ENCODE assay signal across 29 cellular contexts in the genomic region with DNA sequence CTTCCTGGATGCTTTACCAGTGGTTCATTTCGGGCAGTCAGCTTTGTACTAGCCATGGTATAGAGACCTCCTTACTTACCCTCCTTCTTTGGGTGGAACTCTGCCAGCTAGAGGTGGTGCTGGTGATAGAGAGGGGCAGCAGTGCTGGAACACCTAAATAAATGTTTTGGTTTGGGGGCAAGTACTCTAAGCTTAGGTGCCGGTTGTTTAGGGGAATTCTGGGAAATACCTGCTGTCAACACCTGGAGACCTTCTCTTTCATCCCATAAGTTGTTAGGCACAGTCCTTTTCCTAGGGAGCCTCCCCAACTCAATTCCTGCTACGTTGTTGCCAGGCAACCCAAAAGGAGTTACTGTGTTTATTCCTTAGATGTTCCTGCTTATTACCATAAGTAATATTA. TPM values are rescaled to one million over a fixed set of nuclear protein-coding genes. Genes with fewer than 3 reads are reported as not detected.
DNase-seq lines count a peak whose midpoint lies in the region; ATAC-seq, FAIRE-seq and TF ChIP-seq lines count a peak whose summit lies in the region.
"Had no signal": no experiment of that assay in that cellular context is flagged by ENCODE, and none has a peak within 500 bp of the region (broad histone marks: within the 10 kb centered on the region; RNA-seq: fewer than 3 reads in every experiment).

No MANE protein-coding gene starts in this region.

- H3K36me3 ChIP-seq in HCT116 (ENCODE audit: control insufficient read depth in 1 of 2, insufficient read depth in 2 of 2, low read length in 2 of 2), result no peaks in the 10 kb centered on the region
- H3K36me3 ChIP-seq in K562 (ENCODE audit: control insufficient read depth, insufficient read depth, low read length), result no peaks in the 10 kb centered on the region
- no peaks in the 10 kb centered on the region for H3K36me3 ChIP-seq in endodermal cell (ENCODE audit: control insufficient read depth, insufficient read depth, low read length)
- no peaks in the 10 kb centered on the region for H3K36me3 ChIP-seq in transverse colon
- H3K36me3 ChIP-seq: BE2C, BLaER1 had no signal

- H3K9me3 ChIP-seq in HCT116 (ENCODE audit: control insufficient read depth in 1 of 2, insufficient read depth in 1 of 2, low read depth in 1 of 2, low read length in 2 of 2) (no peaks in the 10 kb centered on the region; a peak in 1 of 4 replicates), K562 (replicated peaks; ENCODE audit: control insufficient read depth, insufficient read depth, low read depth, low read length) (no peaks in the 10 kb centered on the region), endodermal cell (ENCODE audit: control insufficient read depth, low read length) (no peaks in the 10 kb centered on the region), transverse colon (no peaks in the 10 kb centered on the region)
- H3K9me3 ChIP-seq: BE2C, BLaER1 had no signal

- H3K4me3 Mint-ChIP-seq in endodermal cell, result no peak overlapping the region
- H3K4me3 Mint-ChIP-seq in mesothelial cell of epicardium, result no peak overlapping the region
- H3K4me3 Mint-ChIP-seq: CD14-positive monocyte; CD4-positive, alpha-beta memory T cell; CD4-positive, CD25-positive, alpha-beta regulatory T cell; CD8-positive, alpha-beta memory T cell had no signal

- no peak overlapping the region for H3K9ac ChIP-seq in HCT116 (ENCODE audit: low read length)
- H3K9ac ChIP-seq in K562 (ENCODE audit: insufficient read depth in 1 of 2, low read depth in 2 of 2, low read length in 2 of 2), result no peak overlapping the region
- no peak overlapping the region for H3K9ac ChIP-seq in endodermal cell (ENCODE audit: extremely low read depth, low read length, poor library complexity, severe bottlenecking)
- H3K9ac ChIP-seq: BLaER1 had no signal

- DNase-seq in HCT116 (ENCODE audit: low read depth, low spot score) (no peak), K562 (ENCODE audit: extremely low read depth in 1 of 4, low spot score in 3 of 4) (no peak), endodermal cell (no peak), mesothelial cell of epicardium (ENCODE audit: low spot score in 2 of 2, unreplicated experiment in 2 of 2) (no peak), transverse colon (no peak), HUDEP-2 (lab: John Stamatoyannopoulos, UW; ENCODE audit: unreplicated experiment in 76 of 76) (no peak)
- DNase-seq in activated CD4-positive, alpha-beta T cell treated with anti-CD3 and anti-CD28 coated beads, Interleukin-2, amount 50 U/mL, for 48 hours, result no peak
- DNase-seq: 8988T; ACHN; BE2C; C1 segment of cervical spinal cord; CD4-positive, alpha-beta memory T cell; CD4-positive, CD25-positive, alpha-beta regulatory T cell; CD8-positive, alpha-beta memory T cell; COR-L47; DMS 273 treated with DMSO at 0.1 percent for 48 hours; DMS153; DMS79; DND-41; EL; GDM1 had no signal

- H3K36me3 Mint-ChIP-seq in endodermal cell (ENCODE audit: low read depth) (no peaks in the 10 kb centered on the region), mesothelial cell of epicardium (no peaks in the 10 kb centered on the region)

- H3K4me1 ChIP-seq in HCT116 (ENCODE audit: control insufficient read depth in 1 of 2, insufficient read depth in 2 of 2, low read length in 2 of 2) (peaks cover 19 to 23% of the 10 kb centered on the region in 2 experiments; a peak in 3 of 4 replicates), K562 (replicated peaks in 1 of 2; ENCODE audit: control insufficient read depth in 2 of 2, insufficient read depth in 2 of 2, low read length in 2 of 2) (no peaks in the 10 kb centered on the region; a peak in 2 of 5 replicates), endodermal cell (ENCODE audit: control insufficient read depth, insufficient read depth, low read length) (no peaks in the 10 kb centered on the region), transverse colon (peaks cover 0 to 2% (median 0%) of the 10 kb centered on the region in 4 donors)
- H3K4me1 ChIP-seq: BE2C, BLaER1 had no signal

- intact Hi-C loops in HCT116 (cut with micrococcal nuclease), result no loop called here
- intact Hi-C loops in K562 (cut with micrococcal nuclease), result no loop called here
- intact Hi-C loops in transverse colon (cut with DNase I; ENCODE audit: low total_unique reads), result no loop called here

- TF ChIP-seq POLR2A in HCT116 (IDR thresholded peaks at IDR 0.05; ENCODE audit: borderline replicate concordance, extremely low read depth, insufficient read depth, insufficient read length), result no peak
- TF ChIP-seq POLR2A in K562 (conservative IDR thresholded peaks at IDR 0.05), result no peak
- no peak for TF ChIP-seq POLR2A in transverse colon (IDR thresholded peaks at IDR 0.05)

- TF ChIP-seq RAD21 in HCT116 (IDR thresholded peaks at IDR 0.05; ENCODE audit: low read depth) (no peak), K562 (CRISPR knock-in tag; conservative IDR thresholded peaks at IDR 0.05 in 1 of 2, IDR thresholded peaks at IDR 0.05 in 1 of 2) (no peak)

- ATAC-seq in HCT116 (no peak), K562 (no peak), HG02642 (IDR thresholded peaks at IDR 0.05; ENCODE audit: poor library complexity, unreplicated experiment) (no peak)
- ATAC-seq: GM12878 had no signal

- H3K27ac Mint-ChIP-seq in endodermal cell (no peak overlapping the region), mesothelial cell of epicardium (peak overlapping the region; percentile 48)
- H3K27ac Mint-ChIP-seq: CD14-positive monocyte; CD4-positive, alpha-beta memory T cell; CD4-positive, CD25-positive, alpha-beta regulatory T cell had no signal

- no peaks in the 10 kb centered on the region for H3K27me3 ChIP-seq in HCT116 (ENCODE audit: insufficient read depth, low read length)
- H3K27me3 ChIP-seq in K562 (ENCODE audit: control insufficient read depth in 2 of 2, insufficient read depth in 2 of 2, low read length in 2 of 2), result no peaks in the 10 kb centered on the region
- no peaks in the 10 kb centered on the region for H3K27me3 ChIP-seq in endodermal cell (ENCODE audit: control insufficient read depth, insufficient read depth, low read length, poor library complexity, severe bottlenecking)
- no peaks in the 10 kb centered on the region for H3K27me3 ChIP-seq in transverse colon
- H3K27me3 ChIP-seq: BE2C, BLaER1 had no signal

- no peak for TF ChIP-seq CTCF in HCT116 (IDR thresholded peaks at IDR 0.05 in 2 of 3, conservative IDR thresholded peaks at IDR 0.05 in 1 of 3; ENCODE audit: borderline replicate concordance in 1 of 3, insufficient read depth in 1 of 3, low read depth in 2 of 3, low read length in 2 of 3)
- TF ChIP-seq CTCF in K562 (IDR thresholded peaks at IDR 0.05 in 2 of 3, conservative IDR thresholded peaks at IDR 0.05 in 1 of 3; ENCODE audit: insufficient read depth in 2 of 3, low read depth in 1 of 3, low read length in 3 of 3), result no peak
- TF ChIP-seq CTCF in endodermal cell (conservative IDR thresholded peaks at IDR 0.05), result peak; percentile 19
- TF ChIP-seq CTCF in mesothelial cell of epicardium (IDR thresholded peaks at IDR 0.05; ENCODE audit: unreplicated experiment), result no peak
- no peak for TF ChIP-seq CTCF in transverse colon (IDR thresholded peaks at IDR 0.05)

- 0 out of 2 replicates have a peak overlapping the region, but pooled peaks have one; percentile 55 for H3K4me2 ChIP-seq in HCT116 (ENCODE audit: low read length)
- no peak overlapping the region for H3K4me2 ChIP-seq in K562 (ENCODE audit: insufficient read depth, low read length)
- H3K4me2 ChIP-seq: BLaER1 had no signal

- no peaks in the 10 kb centered on the region for H3K9me1 ChIP-seq in K562 (ENCODE audit: control insufficient read depth, insufficient read depth, low read length)

- H3K9me3 Mint-ChIP-seq in endodermal cell (no peaks in the 10 kb centered on the region), mesothelial cell of epicardium (no peaks in the 10 kb centered on the region)
- H3K9me3 Mint-ChIP-seq: CD4-positive, alpha-beta memory T cell; CD4-positive, CD25-positive, alpha-beta regulatory T cell; CD8-positive, alpha-beta memory T cell had no signal

- in situ Hi-C loops in K562 (cut with MboI) (no loop called here), transverse colon (cut with MboI; ENCODE audit: low pct_ligation_motif_present in 1 of 4, low pct_unique_long_range_greater_than_20kb in 1 of 4, low sequenced_read_pairs in 3 of 4) (loop anchor here in 1 of 4 donors (25.0 kb wide), 1 partner anchor 243 kb away; the partner anchor contains the start of gene CPT2)

- H3K4me1 Mint-ChIP-seq in endodermal cell (no peaks in the 10 kb centered on the region), mesothelial cell of epicardium (peaks cover 7% of the 10 kb centered on the region)

- H2AFZ ChIP-seq in HCT116 (ENCODE audit: low read depth, low read length, poor library complexity, severe bottlenecking) (no peak overlapping the region), K562 (ENCODE audit: low read depth, low read length) (no peak overlapping the region)

- BruUV-seq in HCT116 (replicated peaks; lab: Mats Ljungman, UMichigan) (no TSS peak), K562 (replicated peaks; lab: Mats Ljungman, UMichigan) (no TSS peak)

- no peaks in the 10 kb centered on the region for H3K79me2 ChIP-seq in HCT116 (ENCODE audit: insufficient read depth, low read length)
- H3K79me2 ChIP-seq in K562 (ENCODE audit: control insufficient read depth, insufficient read depth, low read length), result no peaks in the 10 kb centered on the region

- CTCF ChIA-PET in HCT116 (lab: Charles Lee), result no interaction called here
- CTCF ChIA-PET in K562 (lab: Yijun Ruan, JAX; ENCODE audit: low intra/inter-chr PET ratio), result no interaction called here

- TF ChIP-seq EP300 in K562 (IDR thresholded peaks at IDR 0.05; ENCODE audit: low read length), result no peak
- no peak for TF ChIP-seq EP300 in transverse colon (IDR thresholded peaks at IDR 0.05; ENCODE audit: low read depth)

- H3K27ac ChIP-seq in HCT116 (ENCODE audit: low read depth, low read length), result no peak overlapping the region
- H3K27ac ChIP-seq in K562 (ENCODE audit: extremely low read depth, low read depth, low read length), result no peak overlapping the region
- H3K27ac ChIP-seq in endodermal cell (ENCODE audit: low read depth, low read length), result no peak overlapping the region
- H3K27ac ChIP-seq in transverse colon, result no peak overlapping the region
- H3K27ac ChIP-seq: BLaER1 had no signal

- H4K20me1 ChIP-seq in HCT116 (ENCODE audit: insufficient read depth), result no peaks in the 10 kb centered on the region
- no peaks in the 10 kb centered on the region for H4K20me1 ChIP-seq in K562 (replicated peaks; ENCODE audit: control insufficient read depth, insufficient read depth, low read length)
- H4K20me1 ChIP-seq: BLaER1 had no signal

- RAD21 ChIA-PET in HCT116 (lab: Charles Lee; ENCODE audit: low non-redundant PET in 1 of 2, low total read pairs in 2 of 2, uncharacterized antibody in 2 of 2, unreplicated experiment in 2 of 2), result no interaction called here

- WGBS in K562 (ENCODE audit: insufficient coverage, low coverage, missing lambda C conversion rate), result 41% methylated on average over 3 of the region's 3 CpGs
- WGBS in endodermal cell (ENCODE audit: insufficient coverage in 1 of 2, insufficient read length in 1 of 2), 2 experiments, result 96 to 100% methylated on average over 1 to 3 of the region's 3 CpGs
- 75 to 87% methylated on average over 3 of the region's 3 CpGs for WGBS in transverse colon (ENCODE audit: low coverage in 1 of 2), 2 donors

- no peak for FAIRE-seq in K562 (lab: Jason Lieb, UNC)
- FAIRE-seq: A204.1, GM12878, GM12892, GM19239 had no signal

- H3K4me3 ChIP-seq in HCT116 (replicated peaks in 1 of 2; ENCODE audit: low read depth in 1 of 2, low read length in 2 of 2) (no peak overlapping the region), K562 (no peak overlapping the region), endodermal cell (ENCODE audit: low read length) (no peak overlapping the region), transverse colon (no peak overlapping the region)
- H3K4me3 ChIP-seq: BLaER1, GM12878 had no signal

- POLR2A ChIA-PET in HCT116 (lab: Charles Lee), result no interaction called here
- POLR2A ChIA-PET in K562 (lab: Yijun Ruan, JAX), result interaction anchor here (0.6 to 1.1 kb wide), 2 partner anchors 12 to 128 kb away, joined by 3 to 4 read pairs; no protein-coding TSS in a partner anchor

- no peaks in the 10 kb centered on the region for H3K9me2 ChIP-seq in HCT116 (ENCODE audit: insufficient read depth)

- H3K27me3 Mint-ChIP-seq in endodermal cell (ENCODE audit: insufficient read depth) (peaks cover 2% of the 10 kb centered on the region), mesothelial cell of epicardium (ENCODE audit: low read depth) (no peaks in the 10 kb centered on the region)
- H3K27me3 Mint-ChIP-seq: CD4-positive, alpha-beta memory T cell; CD4-positive, CD25-positive, alpha-beta regulatory T cell; CD8-positive, alpha-beta memory T cell had no signal

RNA-seq across cellular contexts. Expression of gene SCP2, which starts 16.8 kb away (rescaled TPM):
- total RNA-seq in HCT116 (2021; ENCODE audit: unreplicated experiment) (62.0 TPM), K562 (2014; rRNA removed) (57.7 and 63.8 TPM in 2 replicates), K562 (2014; rRNA removed; fragmentation: Illumina TruSeq; extraction: Trizol) (135 and 151 TPM in 2 replicates), K562 (2015; rRNA removed; fragmentation: Illumina TruSeq; extraction: Trizol) (110 and 116 TPM in 2 replicates), K562 (2021) (71.0 and 73.6 TPM in 2 replicates), endodermal cell (10 to 100 TPM; 69.3 to 99.4 TPM), mesothelial cell of epicardium (55.8 to 58.9 TPM (median 56.5 TPM) in 3 replicates), transverse colon (100 to 1,000 TPM; 114 to 311 (median 223) TPM)
- 28.0 and 34.3 TPM in 2 replicates for polyA plus RNA-seq in HCT116 (2012)
- 29.9 and 35.2 TPM in 2 replicates for total RNA-seq in K562 (2011; cell fraction: chromatin; rRNA removed; ENCODE audit: low replicate concordance)
- total RNA-seq in K562 (2011; cell fraction: nucleolus; rRNA removed), result 7.8 and 8.3 TPM in 2 replicates
- total RNA-seq in K562 (2011; cell fraction: nucleoplasm; rRNA removed), result 15.8 and 32.7 TPM in 2 replicates
- polyA plus RNA-seq in K562 (2011; rRNA removed) (76.7 and 84.5 TPM in 2 replicates), K562 (2014; fragmentation: Illumina TruSeq; extraction: Trizol) (101 and 106 TPM in 2 replicates), K562 (2014; fragmentation: Nextera tagmentation; extraction: Ambion mirVana) (100 to 1,000 TPM; 197 to 258 TPM), K562 (2014; rRNA removed) (78.7 and 81.8 TPM in 2 replicates)
- 14.6 and 36.1 TPM in 2 replicates for polyA plus RNA-seq in K562 (2011; cell fraction: cytosol; rRNA removed)
- polyA plus RNA-seq in K562 (2011; cell fraction: nucleus; rRNA removed), result 24.8 and 39.1 TPM in 2 replicates
- polyA plus RNA-seq in K562 (2012), result 78.8 and 97.2 TPM in 2 replicates
- 59.6 and 66.7 TPM in 2 replicates for polyA minus RNA-seq in K562 (2011; rRNA and poly(A)+ RNA removed)
- 24.9 and 31.2 TPM in 2 replicates for polyA minus RNA-seq in K562 (2011; cell fraction: cytosol; rRNA and poly(A)+ RNA removed)
- polyA minus RNA-seq in K562 (2011; cell fraction: nucleus; rRNA and poly(A)+ RNA removed), result 10.0 and 22.5 TPM in 2 replicates
- 91.8 TPM for polyA plus RNA-seq in endodermal cell (2013, experiment 1 of 2)
- polyA plus RNA-seq in endodermal cell (2013, experiment 2 of 2), result 83.2 TPM

RNA-seq across cellular contexts. Expression of gene ECHDC2, which starts 22.3 kb away (rescaled TPM):
- total RNA-seq in HCT116 (2021; ENCODE audit: unreplicated experiment), result 50.4 TPM
- polyA plus RNA-seq in HCT116 (2012), result 38.2 and 45.8 TPM in 2 replicates
- total RNA-seq in K562 (2011; cell fraction: chromatin; rRNA removed; ENCODE audit: low replicate concordance), result 2.1 and 2.8 TPM in 2 replicates
- 0.83 and 1.8 TPM in 2 replicates for total RNA-seq in K562 (2011; cell fraction: nucleolus; rRNA removed)
- 0.51 and 1.7 TPM in 2 replicates for total RNA-seq in K562 (2011; cell fraction: nucleoplasm; rRNA removed)
- not detected in 2 replicates for total RNA-seq in K562 (2014; rRNA removed)
- total RNA-seq in K562 (2014; rRNA removed; fragmentation: Illumina TruSeq; extraction: Trizol), result 0.38 TPM in 1 of 2 replicates, not detected in the other
- 0.26 and 0.29 TPM in 2 replicates for total RNA-seq in K562 (2015; rRNA removed; fragmentation: Illumina TruSeq; extraction: Trizol)
- 0.69 and 1.5 TPM in 2 replicates for total RNA-seq in K562 (2021)
- 0.38 and 0.74 TPM in 2 replicates for polyA plus RNA-seq in K562 (2011; rRNA removed)
- 0.12 and 0.50 TPM in 2 replicates for polyA plus RNA-seq in K562 (2011; cell fraction: cytosol; rRNA removed)
- 1.1 and 1.6 TPM in 2 replicates for polyA plus RNA-seq in K562 (2011; cell fraction: nucleus; rRNA removed)
- polyA plus RNA-seq in K562 (2012), result 5.6 and 5.9 TPM in 2 replicates
- 0.17 TPM in 1 of 2 replicates, not detected in the other for polyA plus RNA-seq in K562 (2014; fragmentation: Illumina TruSeq; extraction: Trizol)
- polyA plus RNA-seq in K562 (2014; fragmentation: Nextera tagmentation; extraction: Ambion mirVana), result 1 to 10 TPM; 2.0 to 2.6 TPM
- 0.12 and 1.3 TPM in 2 replicates for polyA plus RNA-seq in K562 (2014; rRNA removed)
- polyA minus RNA-seq in K562 (2011; rRNA and poly(A)+ RNA removed), result 0.30 TPM in 1 of 2 replicates, not detected in the other
- polyA minus RNA-seq in K562 (2011; cell fraction: cytosol; rRNA and poly(A)+ RNA removed), result not detected in 2 replicates
- polyA minus RNA-seq in K562 (2011; cell fraction: nucleus; rRNA and poly(A)+ RNA removed), result 0.13 and 1.3 TPM in 2 replicates
- 100 to 1,000 TPM in 1 of 2 donors, 10 to 100 TPM in 1; 71.5 to 111 TPM for total RNA-seq in endodermal cell
- 9.8 TPM for polyA plus RNA-seq in endodermal cell (2013, experiment 1 of 2)
- 6.9 TPM for polyA plus RNA-seq in endodermal cell (2013, experiment 2 of 2)
- total RNA-seq in mesothelial cell of epicardium, result 176 to 180 TPM (median 178 TPM) in 3 replicates
- total RNA-seq in transverse colon, result 100 to 1,000 TPM; 129 to 622 (median 214) TPM
- total RNA-seq: G401 had no signal

Comparison
In these comparisons a context has a peak if more than half of its experiments do, and no peak if none do; other contexts are left out.
1. RNA of gene ECHDC2, which starts 22.3 kb away (total RNA-seq): 129 to 622 TPM in transverse colon, 176 to 180 TPM in mesothelial cell of epicardium, 71.5 to 111 TPM in endodermal cell and 50.4 TPM in HCT116 (single experiment); 0.26 to 2.8 TPM in K562; every median in the first group is over 10 times any median in the second.